In the genomic region with DNA sequence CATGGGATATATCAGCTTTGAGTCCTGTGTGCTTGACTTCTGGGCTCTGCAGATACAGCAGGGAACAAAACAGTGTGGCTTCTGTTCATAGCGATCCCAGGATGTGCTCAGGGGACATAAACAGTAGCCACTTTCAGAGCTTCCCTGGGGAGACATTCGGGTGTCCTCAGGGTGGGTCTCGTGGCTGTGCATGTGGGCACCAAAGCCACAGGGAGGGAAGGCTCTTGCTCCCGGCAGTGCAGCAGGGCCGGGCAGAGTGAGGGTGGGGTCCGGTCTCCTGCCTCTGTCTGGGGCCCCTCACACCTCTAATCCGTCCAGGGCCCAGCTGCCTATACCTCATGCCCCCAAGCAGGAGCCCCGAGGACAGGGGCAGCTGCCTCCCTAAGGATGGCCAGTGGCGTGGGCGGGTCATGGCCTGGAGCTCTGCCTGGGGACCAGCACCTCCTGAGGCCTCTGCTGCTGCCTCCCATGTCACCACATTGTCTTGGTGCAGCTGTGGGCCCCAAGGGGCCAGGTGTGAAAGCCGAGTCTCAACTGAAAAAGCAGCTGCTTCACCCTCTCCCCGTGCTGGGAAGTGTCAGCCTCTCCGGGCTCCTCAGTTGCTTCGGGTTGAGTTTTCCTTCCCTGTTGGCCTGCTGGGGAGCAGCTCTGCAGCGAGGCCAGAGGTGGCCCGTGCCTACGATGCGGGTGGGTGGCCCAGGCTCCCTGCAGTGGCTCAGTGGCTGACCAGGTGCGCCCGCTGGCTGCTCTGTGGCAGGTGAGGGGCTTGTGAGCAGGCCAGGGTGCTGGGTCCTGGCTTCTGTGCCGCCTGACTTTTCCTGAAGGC, we compare ENCODE assay signal across 1 cellular context.
TF ChIP-seq lines count a peak whose summit lies in the region.

No MANE protein-coding gene starts in this region.

TF ChIP-seq in GM12878, 131 proteins besides CTCF, POLR2A, EP300 and RAD21 (continued from another document and continues in another):
- TF ChIP-seq, protein P1, sequence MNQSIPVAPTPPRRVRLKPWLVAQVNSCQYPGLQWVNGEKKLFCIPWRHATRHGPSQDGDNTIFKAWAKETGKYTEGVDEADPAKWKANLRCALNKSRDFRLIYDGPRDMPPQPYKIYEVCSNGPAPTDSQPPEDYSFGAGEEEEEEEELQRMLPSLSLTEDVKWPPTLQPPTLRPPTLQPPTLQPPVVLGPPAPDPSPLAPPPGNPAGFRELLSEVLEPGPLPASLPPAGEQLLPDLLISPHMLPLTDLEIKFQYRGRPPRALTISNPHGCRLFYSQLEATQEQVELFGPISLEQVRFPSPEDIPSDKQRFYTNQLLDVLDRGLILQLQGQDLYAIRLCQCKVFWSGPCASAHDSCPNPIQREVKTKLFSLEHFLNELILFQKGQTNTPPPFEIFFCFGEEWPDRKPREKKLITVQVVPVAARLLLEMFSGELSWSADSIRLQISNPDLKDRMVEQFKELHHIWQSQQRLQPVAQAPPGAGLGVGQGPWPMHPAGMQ (IDR thresholded peaks at IDR 0.05; ENCODE audit: borderline replicate concordance) = no peak
- TF ChIP-seq SIN3A (IDR thresholded peaks at IDR 0.05; ENCODE audit: low read depth, low read length) (no peak), KDM1A (IDR thresholded peaks at IDR 0.05; ENCODE audit: borderline replicate concordance) (no peak), DPF2 (IDR thresholded peaks at IDR 0.05) (peak; percentile 67), SMC3 (IDR thresholded peaks at IDR 0.05; ENCODE audit: borderline replicate concordance, low read length) (no peak), PBX3 (IDR thresholded peaks at IDR 0.05; ENCODE audit: insufficient replicate concordance, low read depth, low read length) (no peak), BACH1 (IDR thresholded peaks at IDR 0.05; ENCODE audit: borderline replicate concordance) (no peak), BRCA1 (IDR thresholded peaks at IDR 0.05; ENCODE audit: low read depth, low read length) (no peak), TCF3 (IDR thresholded peaks at IDR 0.05; ENCODE audit: borderline replicate concordance, insufficient read depth, low read depth, low read length) (peak; percentile 87), IKZF1 (conservative IDR thresholded peaks at IDR 0.05) (peak; percentile 86), RAD51 (IDR thresholded peaks at IDR 0.05) (no peak), GABPA (IDR thresholded peaks at IDR 0.05; ENCODE audit: low read depth) (no peak), STAT3 (IDR thresholded peaks at IDR 0.05; ENCODE audit: low read depth, low read length) (no peak), HDAC2 (IDR thresholded peaks at IDR 0.05) (no peak), MTA2 (IDR thresholded peaks at IDR 0.05; ENCODE audit: low read depth) (peak; percentile 21; the same call in 1 of the 2 replicates), CHD1 (IDR thresholded peaks at IDR 0.05; ENCODE audit: low read depth, low read length) (no peak), RB1 (IDR thresholded peaks at IDR 0.05; ENCODE audit: borderline replicate concordance) (no peak), KLF5 (IDR thresholded peaks at IDR 0.05; ENCODE audit: partially characterized antibody) (no peak), SREBF1 (IDR thresholded peaks at IDR 0.05; ENCODE audit: low read length) (no peak), ZZZ3 (IDR thresholded peaks at IDR 0.05; ENCODE audit: control insufficient read depth, insufficient read length, low read depth) (no peak), TCF12 (IDR thresholded peaks at IDR 0.05; ENCODE audit: low read depth, low read length) (peak; percentile 95), SREBF2 (IDR thresholded peaks at IDR 0.05; ENCODE audit: low read length) (no peak), ZBED1 (IDR thresholded peaks at IDR 0.05; ENCODE audit: borderline replicate concordance) (no peak), BCL11A (IDR thresholded peaks at IDR 0.05; ENCODE audit: low read depth, low read length) (no peak), IKZF2 (IDR thresholded peaks at IDR 0.05) (peak; percentile 61 to 62; a peak in 2 of 4 replicates), ZNF274 (IDR thresholded peaks at IDR 0.05; ENCODE audit: insufficient read depth, insufficient read length) (no peak), ZNF384 (IDR thresholded peaks at IDR 0.05; ENCODE audit: borderline replicate concordance, low read depth, low read length) (no peak), ZBTB40 (IDR thresholded peaks at IDR 0.05; ENCODE audit: borderline replicate concordance) (no peak)
- TF ChIP-seq, protein P2, sequence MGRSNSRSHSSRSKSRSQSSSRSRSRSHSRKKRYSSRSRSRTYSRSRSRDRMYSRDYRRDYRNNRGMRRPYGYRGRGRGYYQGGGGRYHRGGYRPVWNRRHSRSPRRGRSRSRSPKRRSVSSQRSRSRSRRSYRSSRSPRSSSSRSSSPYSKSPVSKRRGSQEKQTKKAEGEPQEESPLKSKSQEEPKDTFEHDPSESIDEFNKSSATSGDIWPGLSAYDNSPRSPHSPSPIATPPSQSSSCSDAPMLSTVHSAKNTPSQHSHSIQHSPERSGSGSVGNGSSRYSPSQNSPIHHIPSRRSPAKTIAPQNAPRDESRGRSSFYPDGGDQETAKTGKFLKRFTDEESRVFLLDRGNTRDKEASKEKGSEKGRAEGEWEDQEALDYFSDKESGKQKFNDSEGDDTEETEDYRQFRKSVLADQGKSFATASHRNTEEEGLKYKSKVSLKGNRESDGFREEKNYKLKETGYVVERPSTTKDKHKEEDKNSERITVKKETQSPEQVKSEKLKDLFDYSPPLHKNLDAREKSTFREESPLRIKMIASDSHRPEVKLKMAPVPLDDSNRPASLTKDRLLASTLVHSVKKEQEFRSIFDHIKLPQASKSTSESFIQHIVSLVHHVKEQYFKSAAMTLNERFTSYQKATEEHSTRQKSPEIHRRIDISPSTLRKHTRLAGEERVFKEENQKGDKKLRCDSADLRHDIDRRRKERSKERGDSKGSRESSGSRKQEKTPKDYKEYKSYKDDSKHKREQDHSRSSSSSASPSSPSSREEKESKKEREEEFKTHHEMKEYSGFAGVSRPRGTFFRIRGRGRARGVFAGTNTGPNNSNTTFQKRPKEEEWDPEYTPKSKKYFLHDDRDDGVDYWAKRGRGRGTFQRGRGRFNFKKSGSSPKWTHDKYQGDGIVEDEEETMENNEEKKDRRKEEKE (IDR thresholded peaks at IDR 0.05) = no peak
- TF ChIP-seq, protein P3, sequence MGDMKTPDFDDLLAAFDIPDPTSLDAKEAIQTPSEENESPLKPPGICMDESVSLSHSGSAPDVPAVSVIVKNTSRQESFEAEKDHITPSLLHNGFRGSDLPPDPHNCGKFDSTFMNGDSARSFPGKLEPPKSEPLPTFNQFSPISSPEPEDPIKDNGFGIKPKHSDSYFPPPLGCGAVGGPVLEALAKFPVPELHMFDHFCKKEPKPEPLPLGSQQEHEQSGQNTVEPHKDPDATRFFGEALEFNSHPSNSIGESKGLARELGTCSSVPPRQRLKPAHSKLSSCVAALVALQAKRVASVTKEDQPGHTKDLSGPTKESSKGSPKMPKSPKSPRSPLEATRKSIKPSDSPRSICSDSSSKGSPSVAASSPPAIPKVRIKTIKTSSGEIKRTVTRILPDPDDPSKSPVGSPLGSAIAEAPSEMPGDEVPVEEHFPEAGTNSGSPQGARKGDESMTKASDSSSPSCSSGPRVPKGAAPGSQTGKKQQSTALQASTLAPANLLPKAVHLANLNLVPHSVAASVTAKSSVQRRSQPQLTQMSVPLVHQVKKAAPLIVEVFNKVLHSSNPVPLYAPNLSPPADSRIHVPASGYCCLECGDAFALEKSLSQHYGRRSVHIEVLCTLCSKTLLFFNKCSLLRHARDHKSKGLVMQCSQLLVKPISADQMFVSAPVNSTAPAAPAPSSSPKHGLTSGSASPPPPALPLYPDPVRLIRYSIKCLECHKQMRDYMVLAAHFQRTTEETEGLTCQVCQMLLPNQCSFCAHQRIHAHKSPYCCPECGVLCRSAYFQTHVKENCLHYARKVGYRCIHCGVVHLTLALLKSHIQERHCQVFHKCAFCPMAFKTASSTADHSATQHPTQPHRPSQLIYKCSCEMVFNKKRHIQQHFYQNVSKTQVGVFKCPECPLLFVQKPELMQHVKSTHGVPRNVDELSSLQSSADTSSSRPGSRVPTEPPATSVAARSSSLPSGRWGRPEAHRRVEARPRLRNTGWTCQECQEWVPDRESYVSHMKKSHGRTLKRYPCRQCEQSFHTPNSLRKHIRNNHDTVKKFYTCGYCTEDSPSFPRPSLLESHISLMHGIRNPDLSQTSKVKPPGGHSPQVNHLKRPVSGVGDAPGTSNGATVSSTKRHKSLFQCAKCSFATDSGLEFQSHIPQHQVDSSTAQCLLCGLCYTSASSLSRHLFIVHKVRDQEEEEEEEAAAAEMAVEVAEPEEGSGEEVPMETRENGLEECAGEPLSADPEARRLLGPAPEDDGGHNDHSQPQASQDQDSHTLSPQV (IDR thresholded peaks at IDR 0.05) = no peak
- TF ChIP-seq, protein P4, sequence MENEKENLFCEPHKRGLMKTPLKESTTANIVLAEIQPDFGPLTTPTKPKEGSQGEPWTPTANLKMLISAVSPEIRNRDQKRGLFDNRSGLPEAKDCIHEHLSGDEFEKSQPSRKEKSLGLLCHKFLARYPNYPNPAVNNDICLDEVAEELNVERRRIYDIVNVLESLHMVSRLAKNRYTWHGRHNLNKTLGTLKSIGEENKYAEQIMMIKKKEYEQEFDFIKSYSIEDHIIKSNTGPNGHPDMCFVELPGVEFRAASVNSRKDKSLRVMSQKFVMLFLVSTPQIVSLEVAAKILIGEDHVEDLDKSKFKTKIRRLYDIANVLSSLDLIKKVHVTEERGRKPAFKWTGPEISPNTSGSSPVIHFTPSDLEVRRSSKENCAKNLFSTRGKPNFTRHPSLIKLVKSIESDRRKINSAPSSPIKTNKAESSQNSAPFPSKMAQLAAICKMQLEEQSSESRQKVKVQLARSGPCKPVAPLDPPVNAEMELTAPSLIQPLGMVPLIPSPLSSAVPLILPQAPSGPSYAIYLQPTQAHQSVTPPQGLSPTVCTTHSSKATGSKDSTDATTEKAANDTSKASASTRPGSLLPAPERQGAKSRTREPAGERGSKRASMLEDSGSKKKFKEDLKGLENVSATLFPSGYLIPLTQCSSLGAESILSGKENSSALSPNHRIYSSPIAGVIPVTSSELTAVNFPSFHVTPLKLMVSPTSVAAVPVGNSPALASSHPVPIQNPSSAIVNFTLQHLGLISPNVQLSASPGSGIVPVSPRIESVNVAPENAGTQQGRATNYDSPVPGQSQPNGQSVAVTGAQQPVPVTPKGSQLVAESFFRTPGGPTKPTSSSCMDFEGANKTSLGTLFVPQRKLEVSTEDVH (IDR thresholded peaks at IDR 0.05; ENCODE audit: low read depth, partially characterized antibody) = no peak
- TF ChIP-seq, protein P5, sequence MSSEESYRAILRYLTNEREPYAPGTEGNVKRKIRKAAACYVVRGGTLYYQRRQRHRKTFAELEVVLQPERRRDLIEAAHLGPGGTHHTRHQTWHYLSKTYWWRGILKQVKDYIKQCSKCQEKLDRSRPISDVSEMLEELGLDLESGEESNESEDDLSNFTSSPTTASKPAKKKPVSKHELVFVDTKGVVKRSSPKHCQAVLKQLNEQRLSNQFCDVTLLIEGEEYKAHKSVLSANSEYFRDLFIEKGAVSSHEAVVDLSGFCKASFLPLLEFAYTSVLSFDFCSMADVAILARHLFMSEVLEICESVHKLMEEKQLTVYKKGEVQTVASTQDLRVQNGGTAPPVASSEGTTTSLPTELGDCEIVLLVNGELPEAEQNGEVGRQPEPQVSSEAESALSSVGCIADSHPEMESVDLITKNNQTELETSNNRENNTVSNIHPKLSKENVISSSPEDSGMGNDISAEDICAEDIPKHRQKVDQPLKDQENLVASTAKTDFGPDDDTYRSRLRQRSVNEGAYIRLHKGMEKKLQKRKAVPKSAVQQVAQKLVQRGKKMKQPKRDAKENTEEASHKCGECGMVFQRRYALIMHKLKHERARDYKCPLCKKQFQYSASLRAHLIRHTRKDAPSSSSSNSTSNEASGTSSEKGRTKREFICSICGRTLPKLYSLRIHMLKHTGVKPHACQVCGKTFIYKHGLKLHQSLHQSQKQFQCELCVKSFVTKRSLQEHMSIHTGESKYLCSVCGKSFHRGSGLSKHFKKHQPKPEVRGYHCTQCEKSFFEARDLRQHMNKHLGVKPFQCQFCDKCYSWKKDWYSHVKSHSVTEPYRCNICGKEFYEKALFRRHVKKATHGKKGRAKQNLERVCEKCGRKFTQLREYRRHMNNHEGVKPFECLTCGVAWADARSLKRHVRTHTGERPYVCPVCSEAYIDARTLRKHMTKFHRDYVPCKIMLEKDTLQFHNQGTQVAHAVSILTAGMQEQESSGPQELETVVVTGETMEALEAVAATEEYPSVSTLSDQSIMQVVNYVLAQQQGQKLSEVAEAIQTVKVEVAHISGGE (CRISPR knock-in tag; IDR thresholded peaks at IDR 0.05) = no peak
- TF ChIP-seq, protein P6, sequence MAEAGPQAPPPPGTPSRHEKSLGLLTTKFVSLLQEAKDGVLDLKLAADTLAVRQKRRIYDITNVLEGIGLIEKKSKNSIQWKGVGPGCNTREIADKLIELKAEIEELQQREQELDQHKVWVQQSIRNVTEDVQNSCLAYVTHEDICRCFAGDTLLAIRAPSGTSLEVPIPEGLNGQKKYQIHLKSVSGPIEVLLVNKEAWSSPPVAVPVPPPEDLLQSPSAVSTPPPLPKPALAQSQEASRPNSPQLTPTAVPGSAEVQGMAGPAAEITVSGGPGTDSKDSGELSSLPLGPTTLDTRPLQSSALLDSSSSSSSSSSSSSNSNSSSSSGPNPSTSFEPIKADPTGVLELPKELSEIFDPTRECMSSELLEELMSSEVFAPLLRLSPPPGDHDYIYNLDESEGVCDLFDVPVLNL (IDR thresholded peaks at IDR 0.05; ENCODE audit: low read depth, low read length) = no peak
